ENCODE assay signal across 7 cellular contexts in the genomic region with DNA sequence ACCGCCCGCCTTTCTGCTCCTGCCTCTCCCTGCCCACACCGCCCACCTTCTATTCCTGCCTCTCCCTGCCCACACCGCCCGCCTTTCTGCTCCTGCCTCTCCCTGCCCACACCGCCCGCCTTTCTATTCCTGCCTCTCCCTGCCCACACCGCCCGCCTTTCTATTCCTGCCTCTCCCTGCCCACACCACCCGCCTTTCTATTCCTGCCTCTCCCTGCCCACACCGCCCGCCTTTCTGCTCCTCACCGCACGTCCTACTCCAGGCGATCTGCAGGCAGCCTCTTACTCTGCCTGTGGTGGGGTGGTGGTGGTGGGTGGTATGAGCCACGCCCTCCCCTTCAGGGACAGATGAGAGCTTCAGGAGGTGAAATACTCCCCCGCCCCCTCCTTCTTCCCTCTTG.
DNase-seq lines count a peak whose midpoint lies in the region; ATAC-seq and TF ChIP-seq lines count a peak whose summit lies in the region.
"Not testable (repeated sequence)": the region's sequence is repeated elsewhere in the genome, so short reads cannot be mapped to it uniquely, and the experiment has no call there.

No MANE protein-coding gene starts in this region.

- H3K27me3 Mint-ChIP-seq in glutamatergic neuron (ENCODE audit: unreplicated experiment) = not testable (repeated sequence)

- H3K36me3 Mint-ChIP-seq in glutamatergic neuron (ENCODE audit: unreplicated experiment) = peaks cover 11% of the 10 kb centered on the region

- not testable (repeated sequence) for H3K4me1 Mint-ChIP-seq in glutamatergic neuron (ENCODE audit: low read depth, unreplicated experiment)

- not testable (repeated sequence) for ATAC-seq in omental fat pad (ENCODE audit: low FRiP score)

- DNase-seq in H4 (ENCODE audit: low spot score) (peak; percentile 98), activated T-helper 1 cell treated with Interleukin-2 at 50 U/mL for 16 hours (ENCODE audit: low read depth) (peak; percentile 20), cerebellar cortex (ENCODE audit: low spot score) (peak; percentile 10), glutamatergic neuron (peak; percentile 57), omental fat pad (ENCODE audit: low spot score) (peak; percentile 62)
- DNase-seq in activated CD4-positive, CD25-positive, alpha-beta regulatory T cell treated with anti-CD3 and anti-CD28 coated beads, Interleukin-2, amount 50 U/mL, for 16 hours (ENCODE audit: low read depth, low spot score) = peak; percentile 21
- DNase-seq in stimulated activated CD4-positive, alpha-beta T cell treated with anti-CD3 and anti-CD28 coated beads, Interleukin-4, amount 100 ng/mL, for 4 hours = peak; percentile 11 to 14

- not testable (repeated sequence) for H3K27ac Mint-ChIP-seq in glutamatergic neuron (ENCODE audit: unreplicated experiment)

- H3K9me3 Mint-ChIP-seq in glutamatergic neuron (ENCODE audit: unreplicated experiment) = peaks cover 13% of the 10 kb centered on the region

- not testable (repeated sequence) for TF ChIP-seq CTCF in glutamatergic neuron (IDR thresholded peaks at IDR 0.05; ENCODE audit: partially characterized antibody, unreplicated experiment); omental fat pad (IDR thresholded peaks at IDR 0.05)

- H3K4me3 Mint-ChIP-seq in glutamatergic neuron (ENCODE audit: unreplicated experiment) = not testable (repeated sequence)

Comparison
In these comparisons a context has a peak if more than half of its experiments do, and no peak if none do; other contexts are left out.
1. DNase-seq: peak in every context shown above with its lines; median percentile 98 in H4; 62 in omental fat pad; 57 in glutamatergic neuron; 21 in activated CD4-positive, CD25-positive, alpha-beta regulatory T cell treated with anti-CD3 and anti-CD28 coated beads, Interleukin-2, amount 50 U/mL, for 16 hours; 20 in activated T-helper 1 cell treated with Interleukin-2 at 50 U/mL for 16 hours; 12 in stimulated activated CD4-positive, alpha-beta T cell treated with anti-CD3 and anti-CD28 coated beads, Interleukin-4, amount 100 ng/mL, for 4 hours; 10 in cerebellar cortex.